ENCODE assay signal across 12 cellular contexts in genomic region chr10:86959737-86960002, GRCh38. TPM values are rescaled to one million over a fixed set of nuclear protein-coding genes. Genes with fewer than 3 reads are reported as not detected.
DNase-seq lines count a peak whose midpoint lies in the region; ATAC-seq and TF ChIP-seq lines count a peak whose summit lies in the region.
"Had no signal": no experiment of that assay in that cellular context is flagged by ENCODE, and none has a peak within 500 bp of the region (broad histone marks: within the 10 kb centered on the region; RNA-seq: fewer than 3 reads in every experiment).

No MANE protein-coding gene starts in this region.

- no peaks in the 10 kb centered on the region for H3K4me1 Mint-ChIP-seq in Caco-2 (ENCODE audit: low read depth, unreplicated experiment)
- H3K4me1 Mint-ChIP-seq in T-cell, result peaks cover 0 to 5% (median 0%) of the 10 kb centered on the region in 3 donors

- no peaks in the 10 kb centered on the region for H3K9me3 ChIP-seq in Caco-2
- no peaks in the 10 kb centered on the region for H3K9me3 ChIP-seq in gastroesophageal sphincter
- H3K9me3 ChIP-seq in skeletal muscle tissue (ENCODE audit: control insufficient read depth in 3 of 3, low read length in 3 of 3), result no peaks in the 10 kb centered on the region

- no peak for TF ChIP-seq EP300 in gastroesophageal sphincter (IDR thresholded peaks at IDR 0.05)

- DNase-seq in Caco-2, result peak in 1 of 2 experiments; percentile 22
- DNase-seq in RWPE1 (ENCODE audit: low spot score), result no peak
- DNase-seq in NK-92 (lab: John Stamatoyannopoulos, UW; ENCODE audit: unreplicated experiment), result no peak
- DNase-seq in Kasumi-1 (lab: John Stamatoyannopoulos, UW), result no peak
- no peak for DNase-seq in erythroblast (lab: John Stamatoyannopoulos, UW)
- no peak for DNase-seq in T-cell
- DNase-seq: naive thymus-derived CD8-positive, alpha-beta T cell; NCI-H2081 had no signal

- POLR2A ChIA-PET in Caco-2 (lab: Charles Lee), result no interaction called here
- POLR2A ChIA-PET in RWPE1 (lab: Yijun Ruan, JAX; ENCODE audit: low non-redundant PET), result interaction anchor here (1.2 to 1.7 kb wide), 2 partner anchors 9 to 10 kb away, joined by 3 to 18 read pairs; partner anchors contain the start of gene ADIRF
- POLR2A ChIA-PET in T-cell (lab: Charles Lee), result interaction anchor here in 1 of 2 donors (0.6 to 0.7 kb wide), 2 partner anchors 11 to 87 kb away, joined by 4 to 9 read pairs; no protein-coding TSS in a partner anchor

- H3K36me3 ChIP-seq in Caco-2 (ENCODE audit: control insufficient read depth, insufficient read depth, low read length) (no peaks in the 10 kb centered on the region), gastroesophageal sphincter (no peaks in the 10 kb centered on the region), skeletal muscle tissue (ENCODE audit: control insufficient read depth in 3 of 3, insufficient read depth in 3 of 3, low read length in 3 of 3) (no peaks in the 10 kb centered on the region)

- intact Hi-C loops in Caco-2 (cut with micrococcal nuclease; ENCODE audit: unreplicated experiment), result no loop called here

- H3K27ac ChIP-seq in RWPE1 (peak overlapping the region; percentile 83), gastroesophageal sphincter (peak overlapping the region in 3 of 4 donors; percentile 79 to 84 (median 80)), skeletal muscle tissue (ENCODE audit: low read depth, low read length) (peak overlapping the region; percentile 58)

- H3K4me3 Mint-ChIP-seq in Caco-2 (ENCODE audit: unreplicated experiment) (no peak overlapping the region), T-cell (no peak overlapping the region)
- H3K4me3 Mint-ChIP-seq: activated CD4-positive, alpha-beta T cell treated with anti-CD3 and anti-CD28 coated beads, Interleukin-2, amount 10 ng/mL, durations not matched to agents 24 days and 14 days; naive thymus-derived CD8-positive, alpha-beta T cell had no signal

- TF ChIP-seq POLR2A in gastroesophageal sphincter (IDR thresholded peaks at IDR 0.05) (no peak), erythroblast (IDR thresholded peaks at IDR 0.05; ENCODE audit: low read length) (no peak)

- no CpG with 5 or more reads among the region's 2 CpGs for WGBS in gastroesophageal sphincter (ENCODE audit: low coverage in 1 of 2), 2 donors

- no peaks in the 10 kb centered on the region for H3K27me3 Mint-ChIP-seq in Caco-2 (ENCODE audit: insufficient read depth, unreplicated experiment)
- H3K27me3 Mint-ChIP-seq in T-cell, result no peaks in the 10 kb centered on the region
- H3K27me3 Mint-ChIP-seq: naive thymus-derived CD8-positive, alpha-beta T cell had no signal

- CTCF ChIA-PET in Caco-2 (lab: Charles Lee) (interaction anchor here (1.1 kb wide), 1 partner anchor 104 kb away, joined by 3 read pairs; no protein-coding TSS in a partner anchor), RWPE1 (lab: Yijun Ruan, JAX) (interaction anchor here (0.5 to 2.7 kb wide), 9 partner anchors 7 to 1017 kb away, joined by 3 to 23 read pairs (median 7); partner anchors contain the start of gene ADIRF), T-cell (lab: Charles Lee) (interaction anchor here in 1 of 2 donors (1.3 kb wide), 1 partner anchor 22 kb away, joined by 3 read pairs; no protein-coding TSS in a partner anchor)

- no peak overlapping the region for H3K4me3 ChIP-seq in Caco-2 (ENCODE audit: low read depth, low read length)
- peak overlapping the region in 1 of 2 donors; percentile 44 for H3K4me3 ChIP-seq in gastroesophageal sphincter
- H3K4me3 ChIP-seq in skeletal muscle tissue (ENCODE audit: low read length in 3 of 3), result peak overlapping the region in 1 of 3 donors; percentile 67

- peak overlapping the region; percentile 80 for H3K27ac Mint-ChIP-seq in Caco-2 (ENCODE audit: unreplicated experiment)
- no peak overlapping the region for H3K27ac Mint-ChIP-seq in T-cell
- H3K27ac Mint-ChIP-seq: activated CD4-positive, alpha-beta T cell treated with anti-CD3 and anti-CD28 coated beads, Interleukin-2, amount 10 ng/mL, durations not matched to agents 24 days and 14 days; activated T-helper 2 cell treated with anti-CD3 and anti-CD28 coated beads, Interferon-gamma antibody, Interleukin-2, Interleukin-4, amounts not matched to agents 10 μg/mL and 5 μg/mL and 100 μg/mL, durations not matched to agents 14 hours and 24 hours and 36 hours had no signal

- H3K9ac ChIP-seq in skeletal muscle tissue (ENCODE audit: low read depth in 1 of 3, low read length in 3 of 3), result peak overlapping the region in 2 of 3 donors; percentile 38 to 73

- H3K9me3 Mint-ChIP-seq in Caco-2 (ENCODE audit: unreplicated experiment) (no peaks in the 10 kb centered on the region), T-cell (no peaks in the 10 kb centered on the region)
- H3K9me3 Mint-ChIP-seq: activated CD4-positive, alpha-beta T cell treated with anti-CD3 and anti-CD28 coated beads, Interleukin-2, amount 10 ng/mL, durations not matched to agents 24 days and 14 days; activated T-helper 2 cell treated with anti-CD3 and anti-CD28 coated beads, Interferon-gamma antibody, Interleukin-2, Interleukin-4, amounts not matched to agents 10 μg/mL and 5 μg/mL and 100 μg/mL, durations not matched to agents 14 hours and 24 hours and 36 hours; naive thymus-derived CD8-positive, alpha-beta T cell had no signal

- peaks cover 18% of the 10 kb centered on the region for H3K4me1 ChIP-seq in Caco-2
- peaks cover 0 to 71% (median 20%) of the 10 kb centered on the region in 3 donors for H3K4me1 ChIP-seq in gastroesophageal sphincter
- peaks cover 26 to 59% (median 32%) of the 10 kb centered on the region in 3 donors for H3K4me1 ChIP-seq in skeletal muscle tissue (ENCODE audit: control insufficient read depth in 3 of 3, insufficient read depth in 3 of 3, low read length in 3 of 3)

- H3K36me3 Mint-ChIP-seq in Caco-2 (ENCODE audit: insufficient read depth, unreplicated experiment), result no peaks in the 10 kb centered on the region
- no peaks in the 10 kb centered on the region for H3K36me3 Mint-ChIP-seq in T-cell
- H3K36me3 Mint-ChIP-seq: naive thymus-derived CD8-positive, alpha-beta T cell had no signal

- H3K27me3 ChIP-seq in Caco-2 (replicated peaks; ENCODE audit: control insufficient read depth, insufficient read depth, low read length) (no peaks in the 10 kb centered on the region), gastroesophageal sphincter (no peaks in the 10 kb centered on the region), skeletal muscle tissue (ENCODE audit: control insufficient read depth in 3 of 3, insufficient read depth in 3 of 3, low read length in 3 of 3) (peaks cover 0 to 6% (median 6%) of the 10 kb centered on the region in 3 donors)

- ATAC-seq in gastroesophageal sphincter (no peak), T-cell (replicated peaks in 1 of 4) (no peak)

- TF ChIP-seq CTCF in Caco-2 (IDR thresholded peaks at IDR 0.05; ENCODE audit: insufficient read depth in 1 of 2, low read depth in 1 of 2, low read length in 1 of 2, severe bottlenecking in 1 of 2, unreplicated experiment in 1 of 2), result no peak
- no peak for TF ChIP-seq CTCF in RWPE1 (conservative IDR thresholded peaks at IDR 0.05; ENCODE audit: low read depth)
- TF ChIP-seq CTCF in gastroesophageal sphincter (IDR thresholded peaks at IDR 0.05), result no peak

- BruUV-seq in Caco-2 (replicated peaks; lab: Mats Ljungman, UMichigan), result no TSS peak

RNA-seq across cellular contexts. Expression of gene SNCG, which starts 1.3 kb away (rescaled TPM):
- total RNA-seq in Caco-2 (2022) (0.45 TPM in 1 of 2 replicates, not detected in the other), gastroesophageal sphincter (100 to 1,000 TPM in 1 of 4 donors, 10 to 100 TPM in 3; 12.8 to 102 (median 33.7) TPM), skeletal muscle tissue (4.2 TPM), T-cell (under 1 TPM in 3 of 5 donors, not detected in 2; 0.41 to 0.66 (median 0.44) TPM)
- total RNA-seq: activated T-helper 2 cell treated with anti-CD3 and anti-CD28 coated beads, Interferon-gamma antibody, Interleukin-2, Interleukin-4, amounts not matched to agents 10 μg/mL and 5 μg/mL and 100 μg/mL, durations not matched to agents 14 hours and 24 hours and 36 hours had no signal

RNA-seq across cellular contexts. Expression of gene MMRN2, which starts 2.3 kb away (rescaled TPM):
- 0.21 and 0.64 TPM in 2 replicates for total RNA-seq in Caco-2 (2022)
- total RNA-seq in gastroesophageal sphincter, result 10 to 100 TPM; 18.5 to 77.7 (median 42.2) TPM
- 25.6 TPM for total RNA-seq in skeletal muscle tissue
- total RNA-seq in T-cell, result under 1 TPM in 4 of 5 donors, not detected in 1; 0.09 to 0.96 (median 0.33) TPM
- total RNA-seq: activated CD4-positive, alpha-beta T cell treated with anti-CD3 and anti-CD28 coated beads, Interleukin-2, amount 10 ng/mL, durations not matched to agents 24 days and 14 days; activated T-helper 2 cell treated with anti-CD3 and anti-CD28 coated beads, Interferon-gamma antibody, Interleukin-2, Interleukin-4, amounts not matched to agents 10 μg/mL and 5 μg/mL and 100 μg/mL, durations not matched to agents 14 hours and 24 hours and 36 hours had no signal

RNA-seq across cellular contexts. Expression of gene ADIRF, which starts 8.6 kb away (rescaled TPM):
- total RNA-seq in Caco-2 (2022) (0.49 TPM in 1 of 2 replicates, not detected in the other), gastroesophageal sphincter (100 to 1,000 TPM in 2 of 4 donors, 10 to 100 TPM in 2; 36.5 to 408 (median 149) TPM), skeletal muscle tissue (11.5 TPM), T-cell (under 1 TPM in 3 of 5 donors, not detected in 2; 0.41 to 0.76 (median 0.66) TPM)
- total RNA-seq: activated CD4-positive, alpha-beta T cell treated with anti-CD3 and anti-CD28 coated beads, Interleukin-2, amount 10 ng/mL, durations not matched to agents 24 days and 14 days; activated T-helper 2 cell treated with anti-CD3 and anti-CD28 coated beads, Interferon-gamma antibody, Interleukin-2, Interleukin-4, amounts not matched to agents 10 μg/mL and 5 μg/mL and 100 μg/mL, durations not matched to agents 14 hours and 24 hours and 36 hours; naive thymus-derived CD8-positive, alpha-beta T cell had no signal

Comparison
In these comparisons a context has a peak if more than half of its experiments do, and no peak if none do; other contexts are left out.
1. RNA of gene MMRN2, which starts 2.3 kb away (total RNA-seq): 18.5 to 77.7 TPM in gastroesophageal sphincter and 25.6 TPM in skeletal muscle tissue (single experiment); 0.21 to 0.64 TPM in Caco-2 and 0.09 to 0.96 TPM in T-cell; every median in the first group is over 4 times any median in the second.
2. Peak in every context shown above with its lines, with median percentiles within 50 percentile points of each other: H3K27ac ChIP-seq.